12 cellular contexts compared by ENCODE assay signal in the genomic region with DNA sequence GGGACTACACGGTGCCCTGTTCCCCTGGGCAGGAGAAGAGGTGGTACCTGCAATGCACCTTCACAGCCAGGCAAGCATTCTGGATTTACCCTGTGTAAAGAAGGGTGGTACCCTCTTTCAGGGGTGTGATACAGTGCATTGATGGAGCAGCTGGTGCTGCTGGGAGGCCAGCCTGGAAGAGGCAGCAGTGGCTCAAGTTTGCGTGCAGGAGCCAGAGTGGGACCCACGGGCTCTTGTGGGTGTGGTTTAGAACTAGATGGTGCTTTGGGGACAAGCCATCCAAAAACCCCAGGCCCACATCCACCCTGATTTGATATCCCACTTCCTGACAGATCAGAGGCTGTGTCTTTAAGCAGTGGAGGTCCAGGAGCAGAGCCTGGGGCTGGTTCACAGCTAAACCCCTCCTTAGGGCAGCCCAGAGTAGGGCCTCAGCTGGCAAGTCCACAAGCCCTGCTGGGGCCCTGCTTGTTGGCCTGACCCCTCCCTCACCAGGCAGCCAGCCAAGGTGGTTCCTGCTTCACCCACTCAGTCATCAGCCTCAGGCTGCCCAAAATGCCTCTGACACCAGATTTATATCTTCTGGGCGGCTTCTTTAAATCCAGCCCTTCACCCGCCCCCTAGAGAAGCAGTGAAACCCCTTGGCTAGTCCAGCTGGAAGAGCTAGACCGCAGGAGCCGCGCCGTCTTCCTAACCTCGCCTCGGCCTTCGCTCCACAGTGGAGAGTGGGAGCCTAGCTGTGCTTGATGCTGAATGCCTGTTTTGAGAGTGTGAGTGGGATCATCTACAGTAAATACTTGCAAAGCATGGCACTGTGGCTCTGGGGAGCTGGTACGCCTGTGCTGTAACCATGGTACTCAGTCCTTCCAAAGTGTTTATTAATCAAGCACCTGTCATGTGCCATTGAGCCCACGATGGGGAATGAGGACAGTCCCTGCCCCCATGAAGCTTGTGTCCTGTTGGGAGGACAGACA. TPM values are rescaled to one million over a fixed set of nuclear protein-coding genes. Genes with fewer than 3 reads are reported as not detected.
DNase-seq lines count a peak whose midpoint lies in the region; ATAC-seq and TF ChIP-seq lines count a peak whose summit lies in the region.
"Had no signal": no experiment of that assay in that cellular context is flagged by ENCODE, and none has a peak within 500 bp of the region (broad histone marks: within the 10 kb centered on the region; RNA-seq: fewer than 3 reads in every experiment).

No MANE protein-coding gene starts in this region.

- H3K27ac ChIP-seq in smooth muscle cell (ENCODE audit: low read depth) (no peak overlapping the region), mesendoderm (ENCODE audit: low read depth, low read length) (no peak overlapping the region)
- H3K27ac ChIP-seq: heart left ventricle had no signal

- H3K79me2 ChIP-seq in smooth muscle cell (ENCODE audit: low read depth) (no peaks in the 10 kb centered on the region), mesendoderm (ENCODE audit: control insufficient read depth, insufficient read depth, low read length) (no peaks in the 10 kb centered on the region)

- no peak for ATAC-seq in activated CD8-positive, alpha-beta T cell treated with anti-CD3 and anti-CD28 coated beads for 36 hours
- ATAC-seq: heart left ventricle, mucosa of descending colon had no signal

- DNase-seq in SIG-M5 treated with dmso at 0.1 percent for 504 hours (lab: John Stamatoyannopoulos, UW; ENCODE audit: unreplicated experiment): peak; percentile 25
- DNase-seq in SIG-M5 (lab: John Stamatoyannopoulos, UW): no peak
- DNase-seq in NCI-H446 treated with DMSO at 0.1 percent for 48 hours (lab: John Stamatoyannopoulos, UW): peak; percentile 21
- DNase-seq in dedifferentiated amniotic fluid mesenchymal stem cell (ENCODE audit: extremely low spot score): peak; percentile 67
- peak; percentile 14 for DNase-seq in smooth muscle cell (lab: John Stamatoyannopoulos, UW; ENCODE audit: unreplicated experiment)
- no peak for DNase-seq in mesendoderm
- DNase-seq in activated CD8-positive, alpha-beta T cell treated with anti-CD3 and anti-CD28 coated beads for 36 hours: no peak
- no peak for DNase-seq in activated naive CD8-positive, alpha-beta T cell treated with anti-CD3 and anti-CD28 coated beads for 36 hours
- DNase-seq: HCEC 1CT, heart left ventricle, mucosa of descending colon, NCI-H146 had no signal

- H4K20me1 ChIP-seq in smooth muscle cell (ENCODE audit: low read depth): peaks cover 4% of the 10 kb centered on the region

- no peak overlapping the region for H3K56ac ChIP-seq in mesendoderm (ENCODE audit: low read length)

- no peak overlapping the region for H3K4me3 Mint-ChIP-seq in activated CD8-positive, alpha-beta T cell treated with anti-CD3 and anti-CD28 coated beads for 36 hours
- no peak overlapping the region for H3K4me3 Mint-ChIP-seq in activated naive CD8-positive, alpha-beta T cell treated with anti-CD3 and anti-CD28 coated beads for 36 hours

- H3K27me3 ChIP-seq in smooth muscle cell (ENCODE audit: low read depth) (no peaks in the 10 kb centered on the region), mesendoderm (ENCODE audit: insufficient read depth, low read length, poor library complexity) (peaks cover 1% of the 10 kb centered on the region)

- H4K5ac ChIP-seq in mesendoderm (ENCODE audit: low read length): no peak overlapping the region

- no peaks in the 10 kb centered on the region for H3K36me3 Mint-ChIP-seq in activated CD8-positive, alpha-beta T cell treated with anti-CD3 and anti-CD28 coated beads for 36 hours (ENCODE audit: low read depth)
- peaks cover 2% of the 10 kb centered on the region for H3K36me3 Mint-ChIP-seq in activated naive CD8-positive, alpha-beta T cell treated with anti-CD3 and anti-CD28 coated beads for 36 hours

- H2BK120ac ChIP-seq in mesendoderm (ENCODE audit: low read depth, low read length): no peak overlapping the region

- no peak overlapping the region for H3K4ac ChIP-seq in mesendoderm (ENCODE audit: low read depth, low read length)

- H3K36me3 ChIP-seq in smooth muscle cell (ENCODE audit: low read depth) (no peaks in the 10 kb centered on the region), mesendoderm (ENCODE audit: control insufficient read depth, insufficient read depth, low read length) (no peaks in the 10 kb centered on the region)

- H3K9me3 ChIP-seq in smooth muscle cell (replicated peaks; ENCODE audit: low read depth): no peaks in the 10 kb centered on the region
- H3K9me3 ChIP-seq: heart left ventricle, mucosa of descending colon had no signal

- 83% methylated on average over 14 of the region's 14 CpGs for WGBS in smooth muscle cell (ENCODE audit: low lambda C conversion rate)
- no CpG with 5 or more reads among the region's 14 CpGs for WGBS in mesendoderm (ENCODE audit: extremely low coverage, insufficient coverage, low lambda C conversion rate)

- H2BK15ac ChIP-seq in mesendoderm (replicated peaks; ENCODE audit: low read depth): no peak overlapping the region

- H3K79me1 ChIP-seq in mesendoderm (ENCODE audit: low read length): no peaks in the 10 kb centered on the region

- no peaks in the 10 kb centered on the region for H3K9me3 Mint-ChIP-seq in activated CD8-positive, alpha-beta T cell treated with anti-CD3 and anti-CD28 coated beads for 36 hours
- no peaks in the 10 kb centered on the region for H3K9me3 Mint-ChIP-seq in activated naive CD8-positive, alpha-beta T cell treated with anti-CD3 and anti-CD28 coated beads for 36 hours

- H2AK5ac ChIP-seq in mesendoderm (ENCODE audit: low read length): no peak overlapping the region

- H3K9ac ChIP-seq in smooth muscle cell (ENCODE audit: low read depth): no peak overlapping the region
- no peak overlapping the region for H3K9ac ChIP-seq in mesendoderm (ENCODE audit: low read length)

- H3K4me3 ChIP-seq in smooth muscle cell (no peak overlapping the region), mesendoderm (ENCODE audit: low read length) (no peak overlapping the region)
- H3K4me3 ChIP-seq: heart left ventricle, mucosa of descending colon had no signal

- H3K18ac ChIP-seq in mesendoderm (ENCODE audit: low read length): no peak overlapping the region

- no peak overlapping the region for H3K23ac ChIP-seq in mesendoderm (ENCODE audit: low read length)

- no peak overlapping the region for H3K27ac Mint-ChIP-seq in activated CD8-positive, alpha-beta T cell treated with anti-CD3 and anti-CD28 coated beads for 36 hours
- no peak overlapping the region for H3K27ac Mint-ChIP-seq in activated naive CD8-positive, alpha-beta T cell treated with anti-CD3 and anti-CD28 coated beads for 36 hours

- H3K4me1 ChIP-seq in smooth muscle cell (ENCODE audit: low read depth): no peaks in the 10 kb centered on the region
- H3K4me1 ChIP-seq in mesendoderm (ENCODE audit: control insufficient read depth, low read depth, low read length): no peaks in the 10 kb centered on the region

- no peaks in the 10 kb centered on the region for H3K4me1 Mint-ChIP-seq in activated CD8-positive, alpha-beta T cell treated with anti-CD3 and anti-CD28 coated beads for 36 hours (ENCODE audit: low read depth)
- no peaks in the 10 kb centered on the region for H3K4me1 Mint-ChIP-seq in activated naive CD8-positive, alpha-beta T cell treated with anti-CD3 and anti-CD28 coated beads for 36 hours

- no peak for TF ChIP-seq CTCF in smooth muscle cell (IDR thresholded peaks at IDR 0.05; ENCODE audit: borderline replicate concordance, insufficient read depth, poor library complexity, severe bottlenecking)
- no peak for TF ChIP-seq CTCF in activated CD8-positive, alpha-beta T cell treated with anti-CD3 and anti-CD28 coated beads for 36 hours (IDR thresholded peaks at IDR 0.05)

- POLR2A ChIA-PET in activated CD8-positive, alpha-beta T cell treated with anti-CD3 and anti-CD28 coated beads for 36 hours (lab: Charles Lee): interaction anchor here (1.2 to 1.5 kb wide), 2 partner anchors 10 to 13 kb away, joined by 3 to 4 read pairs; no protein-coding TSS in a partner anchor

- H3K4me2 ChIP-seq in smooth muscle cell: peak overlapping the region; percentile 31
- H3K4me2 ChIP-seq in mesendoderm (ENCODE audit: low read length): no peak overlapping the region

- no peak overlapping the region for H2BK5ac ChIP-seq in mesendoderm (ENCODE audit: low read length)

- intact Hi-C loops in activated CD8-positive, alpha-beta T cell treated with anti-CD3 and anti-CD28 coated beads for 36 hours (cut with micrococcal nuclease): no loop called here

- no peak overlapping the region for H4K8ac ChIP-seq in mesendoderm (ENCODE audit: low read depth, low read length)

- no peaks in the 10 kb centered on the region for H3F3A ChIP-seq in smooth muscle cell (ENCODE audit: low read depth)

- no peaks in the 10 kb centered on the region for H3K27me3 Mint-ChIP-seq in activated CD8-positive, alpha-beta T cell treated with anti-CD3 and anti-CD28 coated beads for 36 hours
- H3K27me3 Mint-ChIP-seq in activated naive CD8-positive, alpha-beta T cell treated with anti-CD3 and anti-CD28 coated beads for 36 hours: no peaks in the 10 kb centered on the region

- no peak overlapping the region for H2AFZ ChIP-seq in smooth muscle cell (ENCODE audit: low read depth)

- CTCF ChIA-PET in activated CD8-positive, alpha-beta T cell treated with anti-CD3 and anti-CD28 coated beads for 36 hours (lab: Charles Lee): no interaction called here

RNA-seq across cellular contexts. Expression of a gene that starts 1.4 kb away (rescaled TPM):
- total RNA-seq in smooth muscle cell: 2.2 and 2.3 TPM in 2 replicates
- polyA plus RNA-seq in smooth muscle cell: 2.0 and 4.7 TPM in 2 replicates
- 0.27 TPM for polyA plus RNA-seq in mesendoderm (2013, experiment 1 of 2)
- 0.31 TPM for polyA plus RNA-seq in mesendoderm (2013, experiment 2 of 2)
- 1 to 10 TPM; 3.7 to 5.8 TPM for total RNA-seq in activated CD8-positive, alpha-beta T cell treated with anti-CD3 and anti-CD28 coated beads for 36 hours
- 1 to 10 TPM; 2.7 to 3.2 TPM for total RNA-seq in activated naive CD8-positive, alpha-beta T cell treated with anti-CD3 and anti-CD28 coated beads for 36 hours

RNA-seq across cellular contexts. Expression of a gene that starts 10.8 kb away (rescaled TPM):
- 18.6 and 22.1 TPM in 2 replicates for total RNA-seq in smooth muscle cell
- polyA plus RNA-seq in smooth muscle cell: 36.4 and 50.1 TPM in 2 replicates
- polyA plus RNA-seq in mesendoderm (2013, experiment 1 of 2): 9.7 TPM
- 10.1 TPM for polyA plus RNA-seq in mesendoderm (2013, experiment 2 of 2)
- total RNA-seq in activated CD8-positive, alpha-beta T cell treated with anti-CD3 and anti-CD28 coated beads for 36 hours: 10 to 100 TPM in 1 of 2 experiments, 1 to 10 TPM in 1; 9.9 to 10.4 TPM
- 10 to 100 TPM; 13.3 to 16.0 TPM for total RNA-seq in activated naive CD8-positive, alpha-beta T cell treated with anti-CD3 and anti-CD28 coated beads for 36 hours

RNA-seq across cellular contexts. Expression of a gene that starts 12.5 kb away (rescaled TPM):
- total RNA-seq in smooth muscle cell: 42.3 and 89.3 TPM in 2 replicates
- polyA plus RNA-seq in smooth muscle cell: 96.4 and 104 TPM in 2 replicates
- 51.8 TPM for polyA plus RNA-seq in mesendoderm (2013, experiment 1 of 2)
- polyA plus RNA-seq in mesendoderm (2013, experiment 2 of 2): 53.3 TPM
- 10 to 100 TPM; 42.7 to 46.1 TPM for total RNA-seq in activated CD8-positive, alpha-beta T cell treated with anti-CD3 and anti-CD28 coated beads for 36 hours
- 10 to 100 TPM; 66.5 to 69.1 TPM for total RNA-seq in activated naive CD8-positive, alpha-beta T cell treated with anti-CD3 and anti-CD28 coated beads for 36 hours

RNA-seq across cellular contexts. Expression of a gene that starts 18.6 kb away (rescaled TPM):
- total RNA-seq in smooth muscle cell: 17.3 and 23.4 TPM in 2 replicates
- 24.2 and 27.0 TPM in 2 replicates for polyA plus RNA-seq in smooth muscle cell
- polyA plus RNA-seq in mesendoderm (2013, experiment 1 of 2): 7.0 TPM
- 6.8 TPM for polyA plus RNA-seq in mesendoderm (2013, experiment 2 of 2)
- total RNA-seq in activated CD8-positive, alpha-beta T cell treated with anti-CD3 and anti-CD28 coated beads for 36 hours: 10 to 100 TPM; 41.4 to 47.5 TPM
- total RNA-seq in activated naive CD8-positive, alpha-beta T cell treated with anti-CD3 and anti-CD28 coated beads for 36 hours: 10 to 100 TPM; 34.3 to 37.6 TPM

RNA-seq across cellular contexts. Expression of a gene that starts 22.6 kb away (rescaled TPM):
- 1.7 and 2.6 TPM in 2 replicates for total RNA-seq in smooth muscle cell
- polyA plus RNA-seq in smooth muscle cell: 6.5 and 16.6 TPM in 2 replicates
- 1.1 TPM for polyA plus RNA-seq in mesendoderm (2013, experiment 1 of 2)
- 0.53 TPM for polyA plus RNA-seq in mesendoderm (2013, experiment 2 of 2)
- total RNA-seq in activated CD8-positive, alpha-beta T cell treated with anti-CD3 and anti-CD28 coated beads for 36 hours: 10 to 100 TPM; 12.6 to 14.0 TPM
- total RNA-seq in activated naive CD8-positive, alpha-beta T cell treated with anti-CD3 and anti-CD28 coated beads for 36 hours: 10 to 100 TPM; 12.3 TPM

Comparison
In these comparisons a context has a peak if more than half of its experiments do, and no peak if none do; other contexts are left out.
1. DNase-seq: peak in SIG-M5 treated with dmso at 0.1 percent for 504 hours (single experiment), NCI-H446 treated with DMSO at 0.1 percent for 48 hours (single experiment), dedifferentiated amniotic fluid mesenchymal stem cell (single experiment) and smooth muscle cell (single experiment); none in SIG-M5 (single experiment), mesendoderm (single experiment), activated CD8-positive, alpha-beta T cell treated with anti-CD3 and anti-CD28 coated beads for 36 hours (single experiment) and activated naive CD8-positive, alpha-beta T cell treated with anti-CD3 and anti-CD28 coated beads for 36 hours (single experiment).